In the genomic region with DNA sequence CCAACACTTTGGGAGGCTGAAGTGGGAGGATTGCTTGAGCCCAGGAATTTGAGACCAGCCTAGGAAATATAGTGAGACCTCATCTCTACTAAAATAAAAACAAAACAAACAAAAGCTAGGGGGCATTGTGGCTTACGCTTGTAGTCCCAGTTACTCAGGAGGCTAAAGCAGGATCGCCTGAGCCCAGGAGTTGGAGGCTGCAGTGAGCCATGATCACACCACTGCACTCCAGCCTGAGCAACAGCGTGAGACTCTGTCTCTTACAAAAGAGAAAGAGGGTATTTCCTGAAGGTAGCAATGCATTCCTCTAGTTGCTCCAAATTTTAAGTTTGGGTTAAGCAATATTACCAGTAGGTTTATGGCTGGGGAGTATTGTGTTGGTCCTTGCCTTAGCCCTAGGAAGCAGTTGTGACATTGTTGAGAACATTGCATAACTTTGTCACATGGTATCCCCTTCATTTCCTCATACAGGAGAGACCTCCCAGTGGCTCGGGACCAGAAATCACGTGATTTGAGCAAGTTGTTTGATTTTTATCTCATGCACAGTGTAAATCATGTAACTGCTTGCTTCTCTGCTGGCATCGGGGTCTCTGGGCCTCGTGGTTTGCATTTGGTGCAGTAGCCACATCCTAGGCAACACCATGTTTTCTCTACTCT, we compare ENCODE assay signal across 10 cellular contexts. TPM values are rescaled to one million over a fixed set of nuclear protein-coding genes. Genes with fewer than 3 reads are reported as not detected.
DNase-seq lines count a peak whose midpoint lies in the region; ATAC-seq and TF ChIP-seq lines count a peak whose summit lies in the region.
"Had no signal": no experiment of that assay in that cellular context is flagged by ENCODE, and none has a peak within 500 bp of the region (broad histone marks: within the 10 kb centered on the region; RNA-seq: fewer than 3 reads in every experiment).

No MANE protein-coding gene starts in this region.

- ATAC-seq in stimulated activated naive CD8-positive, alpha-beta T cell treated with anti-CD3 and anti-CD28 coated beads, Interleukin-15, amount 100 ng/mL, for 72 hours, result peak; percentile 18
- ATAC-seq in stimulated activated naive CD8-positive, alpha-beta T cell treated with anti-CD3 and anti-CD28 coated beads, Interleukin-15, Interleukin-2, amounts not matched to agents 100 U/mL and 50 U/mL, for 24 hours, result no peak
- ATAC-seq in activated T-cell treated with anti-CD3 and anti-CD28 coated beads, Interleukin-2, amount 50 U/mL, for 4 hours, result no peak
- ATAC-seq in GM18907 (IDR thresholded peaks at IDR 0.05; ENCODE audit: unreplicated experiment), result no peak

- no peak for TF ChIP-seq CTCF in cardiac fibroblast (IDR thresholded peaks at IDR 0.05; ENCODE audit: low read depth, low read length)

- no peak overlapping the region for H3K4me3 Mint-ChIP-seq in stimulated activated naive CD8-positive, alpha-beta T cell treated with anti-CD3 and anti-CD28 coated beads, Interleukin-15, amount 100 ng/mL, for 72 hours
- no peak overlapping the region for H3K4me3 Mint-ChIP-seq in activated T-cell treated with anti-CD3 and anti-CD28 coated beads, Interleukin-2, amount 50 U/mL, for 4 hours

- DNase-seq in stimulated activated naive CD8-positive, alpha-beta T cell treated with anti-CD3 and anti-CD28 coated beads, Interleukin-15, amount 100 ng/mL, for 72 hours, result no peak
- DNase-seq in stimulated activated naive CD8-positive, alpha-beta T cell treated with anti-CD3 and anti-CD28 coated beads, Interleukin-15, Interleukin-2, amounts not matched to agents 100 U/mL and 50 U/mL, for 24 hours, result no peak
- DNase-seq in cardiac fibroblast (ENCODE audit: low read depth in 2 of 2), result peak; percentile 73 to 77
- DNase-seq in mucosa of gallbladder (ENCODE audit: low spot score), result peak; percentile 65
- no peak for DNase-seq in activated T-cell treated with anti-CD3 and anti-CD28 coated beads, Interleukin-2, amount 50 U/mL, for 4 hours
- no peak for DNase-seq in NCI-H1105 (lab: John Stamatoyannopoulos, UW)
- no peak for DNase-seq in NCI-H1048 (lab: John Stamatoyannopoulos, UW)
- DNase-seq: effector memory CD4-positive, alpha-beta T cell; NCI-H510A had no signal

- no peaks in the 10 kb centered on the region for H3K27me3 Mint-ChIP-seq in stimulated activated naive CD8-positive, alpha-beta T cell treated with anti-CD3 and anti-CD28 coated beads, Interleukin-15, amount 100 ng/mL, for 72 hours
- no peaks in the 10 kb centered on the region for H3K27me3 Mint-ChIP-seq in activated T-cell treated with anti-CD3 and anti-CD28 coated beads, Interleukin-2, amount 50 U/mL, for 4 hours (ENCODE audit: low read depth)

- H3K36me3 Mint-ChIP-seq in activated T-cell treated with anti-CD3 and anti-CD28 coated beads, Interleukin-2, amount 50 U/mL, for 4 hours (ENCODE audit: insufficient read depth), result no peaks in the 10 kb centered on the region

- peak overlapping the region in 1 of 2 donors; percentile 65 for H3K27ac Mint-ChIP-seq in stimulated activated naive CD8-positive, alpha-beta T cell treated with anti-CD3 and anti-CD28 coated beads, Interleukin-15, amount 100 ng/mL, for 72 hours

- no peaks in the 10 kb centered on the region for H3K9me3 Mint-ChIP-seq in stimulated activated naive CD8-positive, alpha-beta T cell treated with anti-CD3 and anti-CD28 coated beads, Interleukin-15, amount 100 ng/mL, for 72 hours
- H3K9me3 Mint-ChIP-seq in activated T-cell treated with anti-CD3 and anti-CD28 coated beads, Interleukin-2, amount 50 U/mL, for 4 hours, result no peaks in the 10 kb centered on the region

- H3K4me3 ChIP-seq in cardiac fibroblast (replicated peaks in 1 of 2; ENCODE audit: low read depth in 2 of 2, low read length in 2 of 2), result no peak overlapping the region

- H3K4me1 Mint-ChIP-seq in stimulated activated naive CD8-positive, alpha-beta T cell treated with anti-CD3 and anti-CD28 coated beads, Interleukin-15, amount 100 ng/mL, for 72 hours, result peaks cover 49% of the 10 kb centered on the region
- H3K4me1 Mint-ChIP-seq in activated T-cell treated with anti-CD3 and anti-CD28 coated beads, Interleukin-2, amount 50 U/mL, for 4 hours (ENCODE audit: low read depth), result peaks cover 19% of the 10 kb centered on the region

RNA-seq across cellular contexts. Expression of a gene that starts 23.3 kb away (rescaled TPM):
- total RNA-seq in mucosa of gallbladder, result 56.3 TPM
- 1 to 10 TPM; 1.7 to 2.5 (median 2.0) TPM for total RNA-seq in activated T-cell treated with anti-CD3 and anti-CD28 coated beads, Interleukin-2, amount 50 U/mL, for 4 hours

RNA-seq across cellular contexts. Expression of a gene that starts 39.5 kb away (rescaled TPM):
- total RNA-seq in mucosa of gallbladder, result 52.3 TPM
- 10 to 100 TPM; 51.6 to 66.3 (median 51.8) TPM for total RNA-seq in activated T-cell treated with anti-CD3 and anti-CD28 coated beads, Interleukin-2, amount 50 U/mL, for 4 hours

RNA-seq across cellular contexts. Expression of a gene that starts 44.8 kb away (rescaled TPM):
- total RNA-seq in mucosa of gallbladder, result 25.3 TPM
- 100 to 1,000 TPM; 144 to 151 (median 146) TPM for total RNA-seq in activated T-cell treated with anti-CD3 and anti-CD28 coated beads, Interleukin-2, amount 50 U/mL, for 4 hours

Comparison
In these comparisons a context has a peak if more than half of its experiments do, and no peak if none do; other contexts are left out.
1. DNase-seq: peak in cardiac fibroblast (2 of 2) and mucosa of gallbladder (single experiment); none in stimulated activated naive CD8-positive, alpha-beta T cell treated with anti-CD3 and anti-CD28 coated beads, Interleukin-15, amount 100 ng/mL, for 72 hours (0 of 2), stimulated activated naive CD8-positive, alpha-beta T cell treated with anti-CD3 and anti-CD28 coated beads, Interleukin-15, Interleukin-2, amounts not matched to agents 100 U/mL and 50 U/mL, for 24 hours (single experiment), activated T-cell treated with anti-CD3 and anti-CD28 coated beads, Interleukin-2, amount 50 U/mL, for 4 hours (single experiment), NCI-H1105 (single experiment) and NCI-H1048 (single experiment).
2. RNA of a gene that starts 23.3 kb away (total RNA-seq): 56.3 TPM in mucosa of gallbladder (single experiment); 1.7 to 2.5 TPM in activated T-cell treated with anti-CD3 and anti-CD28 coated beads, Interleukin-2, amount 50 U/mL, for 4 hours; every median in the first group is over 10 times any median in the second.